17 cellular contexts compared by ENCODE assay signal in genomic region chr6:121890307-121890910, GRCh38.
DNase-seq lines count a peak whose midpoint lies in the region; ATAC-seq, FAIRE-seq and TF ChIP-seq lines count a peak whose summit lies in the region.
"Had no signal": no experiment of that assay in that cellular context is flagged by ENCODE, and none has a peak within 500 bp of the region (broad histone marks: within the 10 kb centered on the region; RNA-seq: fewer than 3 reads in every experiment).

No MANE protein-coding gene starts in this region.

- peak; percentile 21 for DNase-seq in NCI-H2171 treated with DMSO at 0.1 percent for 48 hours (lab: John Stamatoyannopoulos, UW)
- DNase-seq in NCI-H2171 (lab: John Stamatoyannopoulos, UW), result no peak
- peak; percentile 41 for DNase-seq in SK-N-DZ (ENCODE audit: low spot score)
- peak; percentile 25 for DNase-seq in fibroblast of villous mesenchyme (ENCODE audit: low read depth)
- peak; percentile 9 for DNase-seq in urothelium cell line (ENCODE audit: low spot score)
- no peak for DNase-seq in D341Med (ENCODE audit: low spot score)
- DNase-seq in NCI-H1417 treated with DMSO at 0.1 percent for 48 hours (lab: John Stamatoyannopoulos, UW), result no peak
- DNase-seq: amygdala; Calu3; central memory CD4-positive, alpha-beta T cell; GDM1; NCI-H2029 treated with DMSO at 0.1 percent for 48 hours; stimulated activated CD4-positive, alpha-beta T cell treated with anti-CD3 and anti-CD28 coated beads, Interleukin-4, amount 100 ng/mL, for 4 hours had no signal

- no peak for FAIRE-seq in urothelium cell line (lab: Jason Lieb, UNC)
- FAIRE-seq: RCC 7860 had no signal

- no peak for ATAC-seq in HG02852 (IDR thresholded peaks at IDR 0.05; ENCODE audit: unreplicated experiment)
- ATAC-seq: natural killer cell treated with Interleukin-12 subunit alpha and Interleukin-12 subunit beta and Interleukin-15 and Interleukin-18, amount 100 ng/mL, for 72 hours had no signal

- no peak overlapping the region for H3K4me3 ChIP-seq in fibroblast of villous mesenchyme (ENCODE audit: low read depth, low read length)
- H3K4me3 ChIP-seq: lung had no signal

- no peak for TF ChIP-seq CTCF in fibroblast of villous mesenchyme (IDR thresholded peaks at IDR 0.05; ENCODE audit: insufficient read depth, low read depth, low read length)

Comparison
In these comparisons a context has a peak if more than half of its experiments do, and no peak if none do; other contexts are left out.
1. DNase-seq: peak in NCI-H2171 treated with DMSO at 0.1 percent for 48 hours (single experiment), SK-N-DZ (single experiment), fibroblast of villous mesenchyme (single experiment) and urothelium cell line (single experiment); none in NCI-H2171 (single experiment), D341Med (single experiment) and NCI-H1417 treated with DMSO at 0.1 percent for 48 hours (single experiment).